ENCODE assay signal across 1 cellular context in the genomic region with DNA sequence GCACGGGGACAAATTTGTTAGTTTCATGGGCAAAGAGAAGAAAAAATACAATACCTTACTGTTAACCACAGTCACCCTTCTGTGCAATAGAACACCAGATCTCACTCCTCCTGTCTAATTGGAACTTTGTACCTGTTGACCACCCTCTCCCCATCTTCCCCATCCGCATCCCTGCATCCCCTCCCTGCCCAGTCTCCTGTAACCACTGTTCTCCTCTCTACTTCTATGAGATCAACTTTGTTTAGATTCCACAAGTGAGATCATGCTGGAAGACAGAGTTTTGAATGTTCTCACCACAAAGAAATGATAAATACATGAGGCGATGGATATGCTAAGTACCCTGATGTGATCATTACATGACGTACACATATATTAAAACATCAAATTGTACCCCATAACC.
TF ChIP-seq lines count a peak whose summit lies in the region.

No MANE protein-coding gene starts in this region.

TF ChIP-seq in SK-N-SH, 30 proteins besides CTCF, POLR2A, EP300 and RAD21 (continued from another document):
- TF ChIP-seq, protein P1, sequence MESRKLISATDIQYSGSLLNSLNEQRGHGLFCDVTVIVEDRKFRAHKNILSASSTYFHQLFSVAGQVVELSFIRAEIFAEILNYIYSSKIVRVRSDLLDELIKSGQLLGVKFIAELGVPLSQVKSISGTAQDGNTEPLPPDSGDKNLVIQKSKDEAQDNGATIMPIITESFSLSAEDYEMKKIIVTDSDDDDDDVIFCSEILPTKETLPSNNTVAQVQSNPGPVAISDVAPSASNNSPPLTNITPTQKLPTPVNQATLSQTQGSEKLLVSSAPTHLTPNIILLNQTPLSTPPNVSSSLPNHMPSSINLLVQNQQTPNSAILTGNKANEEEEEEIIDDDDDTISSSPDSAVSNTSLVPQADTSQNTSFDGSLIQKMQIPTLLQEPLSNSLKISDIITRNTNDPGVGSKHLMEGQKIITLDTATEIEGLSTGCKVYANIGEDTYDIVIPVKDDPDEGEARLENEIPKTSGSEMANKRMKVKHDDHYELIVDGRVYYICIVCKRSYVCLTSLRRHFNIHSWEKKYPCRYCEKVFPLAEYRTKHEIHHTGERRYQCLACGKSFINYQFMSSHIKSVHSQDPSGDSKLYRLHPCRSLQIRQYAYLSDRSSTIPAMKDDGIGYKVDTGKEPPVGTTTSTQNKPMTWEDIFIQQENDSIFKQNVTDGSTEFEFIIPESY (IDR thresholded peaks at IDR 0.05; ENCODE audit: borderline replicate concordance, low read depth) = no peak
- TF ChIP-seq GABPA (IDR thresholded peaks at IDR 0.05; ENCODE audit: low read depth) (no peak), RFX5 (IDR thresholded peaks at IDR 0.05; ENCODE audit: low read length) (no peak), USF1 (IDR thresholded peaks at IDR 0.05; ENCODE audit: borderline replicate concordance, low read depth) (no peak), PBX3 (IDR thresholded peaks at IDR 0.05) (no peak), RCOR1 (IDR thresholded peaks at IDR 0.05; ENCODE audit: low read length) (no peak), CHD2 (IDR thresholded peaks at IDR 0.05; ENCODE audit: low read length, partially characterized antibody) (no peak)
- TF ChIP-seq, protein P2, sequence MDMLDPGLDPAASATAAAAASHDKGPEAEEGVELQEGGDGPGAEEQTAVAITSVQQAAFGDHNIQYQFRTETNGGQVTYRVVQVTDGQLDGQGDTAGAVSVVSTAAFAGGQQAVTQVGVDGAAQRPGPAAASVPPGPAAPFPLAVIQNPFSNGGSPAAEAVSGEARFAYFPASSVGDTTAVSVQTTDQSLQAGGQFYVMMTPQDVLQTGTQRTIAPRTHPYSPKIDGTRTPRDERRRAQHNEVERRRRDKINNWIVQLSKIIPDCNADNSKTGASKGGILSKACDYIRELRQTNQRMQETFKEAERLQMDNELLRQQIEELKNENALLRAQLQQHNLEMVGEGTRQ (IDR thresholded peaks at IDR 0.05; ENCODE audit: borderline replicate concordance, low read depth, low read length) = no peak
- TF ChIP-seq, protein P3, sequence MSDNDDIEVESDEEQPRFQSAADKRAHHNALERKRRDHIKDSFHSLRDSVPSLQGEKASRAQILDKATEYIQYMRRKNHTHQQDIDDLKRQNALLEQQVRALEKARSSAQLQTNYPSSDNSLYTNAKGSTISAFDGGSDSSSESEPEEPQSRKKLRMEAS (IDR thresholded peaks at IDR 0.05; ENCODE audit: low read depth) = no peak
